ENCODE assay signal across 1 cellular context in genomic region chr16:89167425-89167941, GRCh38.
TF ChIP-seq lines count a peak whose summit lies in the region.

No MANE protein-coding gene starts in this region.

TF ChIP-seq in HepG2, 621 proteins besides CTCF, POLR2A, EP300 and RAD21 (continued from another document and continues in another):
- peak; percentile 66; the same call in 1 of the 2 replicates for TF ChIP-seq AKAP8 (CRISPR knock-in tag; IDR thresholded peaks at IDR 0.05)
- 0 out of 2 replicates have a peak, but pooled peaks have one; percentile 45 for TF ChIP-seq CHCHD3 (CRISPR knock-in tag; IDR thresholded peaks at IDR 0.05)
- TF ChIP-seq MZF1 (CRISPR knock-in tag; IDR thresholded peaks at IDR 0.05; ENCODE audit: borderline replicate concordance), result 0 out of 2 replicates have a peak, but pooled peaks have one; percentile 63
- TF ChIP-seq SNAPC2 (CRISPR knock-in tag; IDR thresholded peaks at IDR 0.05), result peak; percentile 75; the same call in 1 of the 2 replicates
- no peak for TF ChIP-seq SP1 (IDR thresholded peaks at IDR 0.05)
- peak; percentile 73 for TF ChIP-seq SP1 (CRISPR knock-in tag; IDR thresholded peaks at IDR 0.05)
- no peak for TF ChIP-seq JARID2 (CRISPR knock-in tag; IDR thresholded peaks at IDR 0.05; ENCODE audit: insufficient replicate concordance)
- no peak for TF ChIP-seq EZH2 (conservative IDR thresholded peaks at IDR 0.05; ENCODE audit: low read depth, low read length)
- no peak for TF ChIP-seq MBNL3 (CRISPR knock-in tag; conservative IDR thresholded peaks at IDR 0.05)
- peak; percentile 92 for TF ChIP-seq GZF1 (CRISPR knock-in tag; IDR thresholded peaks at IDR 0.05)
- no peak for TF ChIP-seq ZNF3 (CRISPR knock-in tag; IDR thresholded peaks at IDR 0.05)
- no peak for TF ChIP-seq GFI1 (CRISPR knock-in tag; IDR thresholded peaks at IDR 0.05; ENCODE audit: borderline replicate concordance)
- TF ChIP-seq, protein P1, sequence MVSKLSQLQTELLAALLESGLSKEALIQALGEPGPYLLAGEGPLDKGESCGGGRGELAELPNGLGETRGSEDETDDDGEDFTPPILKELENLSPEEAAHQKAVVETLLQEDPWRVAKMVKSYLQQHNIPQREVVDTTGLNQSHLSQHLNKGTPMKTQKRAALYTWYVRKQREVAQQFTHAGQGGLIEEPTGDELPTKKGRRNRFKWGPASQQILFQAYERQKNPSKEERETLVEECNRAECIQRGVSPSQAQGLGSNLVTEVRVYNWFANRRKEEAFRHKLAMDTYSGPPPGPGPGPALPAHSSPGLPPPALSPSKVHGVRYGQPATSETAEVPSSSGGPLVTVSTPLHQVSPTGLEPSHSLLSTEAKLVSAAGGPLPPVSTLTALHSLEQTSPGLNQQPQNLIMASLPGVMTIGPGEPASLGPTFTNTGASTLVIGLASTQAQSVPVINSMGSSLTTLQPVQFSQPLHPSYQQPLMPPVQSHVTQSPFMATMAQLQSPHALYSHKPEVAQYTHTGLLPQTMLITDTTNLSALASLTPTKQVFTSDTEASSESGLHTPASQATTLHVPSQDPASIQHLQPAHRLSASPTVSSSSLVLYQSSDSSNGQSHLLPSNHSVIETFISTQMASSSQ (IDR thresholded peaks at IDR 0.05; ENCODE audit: low read depth), result no peak
- TF ChIP-seq, protein P1 (CRISPR knock-in tag; IDR thresholded peaks at IDR 0.05; ENCODE audit: borderline replicate concordance), result peak; percentile 63; the same call in 1 of the 2 replicates
- no peak; the same call in 1 of the 2 replicates for TF ChIP-seq ZNF354B (CRISPR knock-in tag; IDR thresholded peaks at IDR 0.05)
- TF ChIP-seq ZSCAN31 (CRISPR knock-in tag; IDR thresholded peaks at IDR 0.05; ENCODE audit: low read depth), result peak; percentile 59; the same call in 1 of the 2 replicates
- TF ChIP-seq, protein P2, sequence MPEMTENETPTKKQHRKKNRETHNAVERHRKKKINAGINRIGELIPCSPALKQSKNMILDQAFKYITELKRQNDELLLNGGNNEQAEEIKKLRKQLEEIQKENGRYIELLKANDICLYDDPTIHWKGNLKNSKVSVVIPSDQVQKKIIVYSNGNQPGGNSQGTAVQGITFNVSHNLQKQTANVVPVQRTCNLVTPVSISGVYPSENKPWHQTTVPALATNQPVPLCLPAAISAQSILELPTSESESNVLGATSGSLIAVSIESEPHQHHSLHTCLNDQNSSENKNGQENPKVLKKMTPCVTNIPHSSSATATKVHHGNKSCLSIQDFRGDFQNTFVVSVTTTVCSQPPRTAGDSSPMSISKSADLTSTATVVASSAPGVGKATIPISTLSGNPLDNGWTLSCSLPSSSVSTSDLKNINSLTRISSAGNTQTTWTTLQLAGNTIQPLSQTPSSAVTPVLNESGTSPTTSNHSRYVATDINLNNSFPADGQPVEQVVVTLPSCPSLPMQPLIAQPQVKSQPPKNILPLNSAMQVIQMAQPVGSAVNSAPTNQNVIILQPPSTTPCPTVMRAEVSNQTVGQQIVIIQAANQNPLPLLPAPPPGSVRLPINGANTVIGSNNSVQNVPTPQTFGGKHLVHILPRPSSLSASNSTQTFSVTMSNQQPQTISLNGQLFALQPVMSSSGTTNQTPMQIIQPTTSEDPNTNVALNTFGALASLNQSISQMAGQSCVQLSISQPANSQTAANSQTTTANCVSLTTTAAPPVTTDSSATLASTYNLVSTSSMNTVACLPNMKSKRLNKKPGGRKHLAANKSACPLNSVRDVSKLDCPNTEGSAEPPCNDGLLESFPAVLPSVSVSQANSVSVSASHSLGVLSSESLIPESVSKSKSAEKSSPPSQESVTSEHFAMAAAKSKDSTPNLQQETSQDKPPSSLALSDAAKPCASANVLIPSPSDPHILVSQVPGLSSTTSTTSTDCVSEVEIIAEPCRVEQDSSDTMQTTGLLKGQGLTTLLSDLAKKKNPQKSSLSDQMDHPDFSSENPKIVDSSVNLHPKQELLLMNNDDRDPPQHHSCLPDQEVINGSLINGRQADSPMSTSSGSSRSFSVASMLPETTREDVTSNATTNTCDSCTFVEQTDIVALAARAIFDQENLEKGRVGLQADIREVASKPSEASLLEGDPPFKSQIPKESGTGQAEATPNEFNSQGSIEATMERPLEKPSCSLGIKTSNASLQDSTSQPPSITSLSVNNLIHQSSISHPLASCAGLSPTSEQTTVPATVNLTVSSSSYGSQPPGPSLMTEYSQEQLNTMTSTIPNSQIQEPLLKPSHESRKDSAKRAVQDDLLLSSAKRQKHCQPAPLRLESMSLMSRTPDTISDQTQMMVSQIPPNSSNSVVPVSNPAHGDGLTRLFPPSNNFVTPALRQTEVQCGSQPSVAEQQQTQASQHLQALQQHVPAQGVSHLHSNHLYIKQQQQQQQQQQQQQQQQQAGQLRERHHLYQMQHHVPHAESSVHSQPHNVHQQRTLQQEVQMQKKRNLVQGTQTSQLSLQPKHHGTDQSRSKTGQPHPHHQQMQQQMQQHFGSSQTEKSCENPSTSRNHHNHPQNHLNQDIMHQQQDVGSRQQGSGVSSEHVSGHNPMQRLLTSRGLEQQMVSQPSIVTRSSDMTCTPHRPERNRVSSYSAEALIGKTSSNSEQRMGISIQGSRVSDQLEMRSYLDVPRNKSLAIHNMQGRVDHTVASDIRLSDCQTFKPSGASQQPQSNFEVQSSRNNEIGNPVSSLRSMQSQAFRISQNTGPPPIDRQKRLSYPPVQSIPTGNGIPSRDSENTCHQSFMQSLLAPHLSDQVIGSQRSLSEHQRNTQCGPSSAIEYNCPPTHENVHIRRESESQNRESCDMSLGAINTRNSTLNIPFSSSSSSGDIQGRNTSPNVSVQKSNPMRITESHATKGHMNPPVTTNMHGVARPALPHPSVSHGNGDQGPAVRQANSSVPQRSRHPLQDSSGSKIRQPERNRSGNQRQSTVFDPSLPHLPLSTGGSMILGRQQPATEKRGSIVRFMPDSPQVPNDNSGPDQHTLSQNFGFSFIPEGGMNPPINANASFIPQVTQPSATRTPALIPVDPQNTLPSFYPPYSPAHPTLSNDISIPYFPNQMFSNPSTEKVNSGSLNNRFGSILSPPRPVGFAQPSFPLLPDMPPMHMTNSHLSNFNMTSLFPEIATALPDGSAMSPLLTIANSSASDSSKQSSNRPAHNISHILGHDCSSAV (CRISPR knock-in tag; IDR thresholded peaks at IDR 0.05; ENCODE audit: borderline replicate concordance), result no peak
- TF ChIP-seq THAP11 (CRISPR knock-in tag; IDR thresholded peaks at IDR 0.05), result peak; percentile 76
- no peak for TF ChIP-seq DZIP1 (CRISPR knock-in tag; IDR thresholded peaks at IDR 0.05)
- no peak for TF ChIP-seq ZNF30 (CRISPR knock-in tag; IDR thresholded peaks at IDR 0.05)
- TF ChIP-seq, protein P3, sequence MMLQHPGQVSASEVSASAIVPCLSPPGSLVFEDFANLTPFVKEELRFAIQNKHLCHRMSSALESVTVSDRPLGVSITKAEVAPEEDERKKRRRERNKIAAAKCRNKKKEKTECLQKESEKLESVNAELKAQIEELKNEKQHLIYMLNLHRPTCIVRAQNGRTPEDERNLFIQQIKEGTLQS (CRISPR knock-in tag; IDR thresholded peaks at IDR 0.05), result no peak
- TF ChIP-seq ZNF331 (CRISPR knock-in tag; IDR thresholded peaks at IDR 0.05), result peak; percentile 88
- peak; percentile 71 for TF ChIP-seq PHF5A (CRISPR knock-in tag; IDR thresholded peaks at IDR 0.05; ENCODE audit: low read depth, unreplicated experiment)
- 0 out of 2 replicates have a peak, but pooled peaks have one; percentile 39 for TF ChIP-seq MYNN (CRISPR knock-in tag; IDR thresholded peaks at IDR 0.05; ENCODE audit: low read depth)
- no peak for TF ChIP-seq MXD4 (CRISPR knock-in tag; IDR thresholded peaks at IDR 0.05)
- TF ChIP-seq HMG20A (CRISPR knock-in tag; IDR thresholded peaks at IDR 0.05; ENCODE audit: borderline replicate concordance), result peak; percentile 52; the same call in 1 of the 2 replicates
- peak; percentile 60; the same call in 1 of the 2 replicates for TF ChIP-seq HOMEZ (CRISPR knock-in tag; IDR thresholded peaks at IDR 0.05; ENCODE audit: low read depth)
- peak; percentile 83 for TF ChIP-seq XRCC5 (optimal IDR thresholded peaks at IDR 0.05; ENCODE audit: low read length)
- peak; percentile 85 for TF ChIP-seq ZNF274 (CRISPR knock-in tag; IDR thresholded peaks at IDR 0.05)
- peak; percentile 97 for TF ChIP-seq ZNF329 (CRISPR knock-in tag; IDR thresholded peaks at IDR 0.05; ENCODE audit: low read depth)
- TF ChIP-seq HMGA1 (CRISPR knock-in tag; conservative IDR thresholded peaks at IDR 0.05), result no peak
- TF ChIP-seq ZMAT5 (CRISPR knock-in tag; IDR thresholded peaks at IDR 0.05; ENCODE audit: borderline replicate concordance, low read depth), result no peak
- TF ChIP-seq ZNF75D (CRISPR knock-in tag; IDR thresholded peaks at IDR 0.05; ENCODE audit: borderline replicate concordance), result no peak
- no peak for TF ChIP-seq ZNF446 (CRISPR knock-in tag; IDR thresholded peaks at IDR 0.05)
- TF ChIP-seq UBTF (CRISPR knock-in tag; IDR thresholded peaks at IDR 0.05), result peak; percentile 84
- TF ChIP-seq NFYC (CRISPR knock-in tag; IDR thresholded peaks at IDR 0.05), result peak; percentile 40; the same call in 1 of the 2 replicates
- TF ChIP-seq, protein P4, sequence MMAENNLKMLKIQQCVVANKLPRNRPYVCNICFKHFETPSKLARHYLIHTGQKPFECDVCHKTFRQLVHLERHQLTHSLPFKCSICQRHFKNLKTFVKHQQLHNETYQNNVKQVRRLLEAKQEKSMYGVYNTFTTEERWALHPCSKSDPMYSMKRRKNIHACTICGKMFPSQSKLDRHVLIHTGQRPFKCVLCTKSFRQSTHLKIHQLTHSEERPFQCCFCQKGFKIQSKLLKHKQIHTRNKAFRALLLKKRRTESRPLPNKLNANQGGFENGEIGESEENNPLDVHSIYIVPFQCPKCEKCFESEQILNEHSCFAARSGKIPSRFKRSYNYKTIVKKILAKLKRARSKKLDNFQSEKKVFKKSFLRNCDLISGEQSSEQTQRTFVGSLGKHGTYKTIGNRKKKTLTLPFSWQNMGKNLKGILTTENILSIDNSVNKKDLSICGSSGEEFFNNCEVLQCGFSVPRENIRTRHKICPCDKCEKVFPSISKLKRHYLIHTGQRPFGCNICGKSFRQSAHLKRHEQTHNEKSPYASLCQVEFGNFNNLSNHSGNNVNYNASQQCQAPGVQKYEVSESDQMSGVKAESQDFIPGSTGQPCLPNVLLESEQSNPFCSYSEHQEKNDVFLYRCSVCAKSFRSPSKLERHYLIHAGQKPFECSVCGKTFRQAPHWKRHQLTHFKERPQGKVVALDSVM (CRISPR knock-in tag; IDR thresholded peaks at IDR 0.05), result no peak
- peak; percentile 75 for TF ChIP-seq PITX1 (CRISPR knock-in tag; IDR thresholded peaks at IDR 0.05)
